22 cellular contexts compared by ENCODE assay signal in the genomic region with DNA sequence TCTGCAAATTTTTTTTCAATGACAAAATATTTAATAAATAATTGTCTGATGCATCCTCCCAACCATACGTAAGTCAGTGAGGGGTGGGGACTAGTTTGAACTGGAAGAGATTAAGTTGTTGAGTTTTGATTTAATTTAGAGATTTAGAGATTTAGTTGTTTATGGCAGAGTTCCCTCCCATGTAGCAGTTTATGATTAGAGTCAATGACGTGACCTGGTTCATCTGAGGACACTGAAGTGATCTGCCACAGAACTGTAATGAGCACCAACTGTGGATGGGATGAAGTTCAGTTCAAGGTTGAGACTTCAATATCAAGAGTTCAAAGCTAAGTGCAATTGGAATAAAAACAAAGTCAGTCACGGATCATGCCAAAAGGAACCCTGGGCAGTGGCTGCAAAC.
DNase-seq lines count a peak whose midpoint lies in the region; ATAC-seq and TF ChIP-seq lines count a peak whose summit lies in the region.
"Had no signal": no experiment of that assay in that cellular context is flagged by ENCODE, and none has a peak within 500 bp of the region (broad histone marks: within the 10 kb centered on the region; RNA-seq: fewer than 3 reads in every experiment).

No MANE protein-coding gene starts in this region.

- TF ChIP-seq POLR2A in uterus (IDR thresholded peaks at IDR 0.05) = no peak

- H3K27ac ChIP-seq in mucosa of rectum (ENCODE audit: low read depth in 2 of 2, low read length in 2 of 2) (peak overlapping the region; percentile 11 to 39), uterus (no peak overlapping the region)
- H3K27ac ChIP-seq: 22Rv1, BLaER1, C4-2B had no signal

- H3K27me3 ChIP-seq in mucosa of rectum (ENCODE audit: control insufficient read depth in 2 of 2, insufficient read depth in 2 of 2, low read length in 2 of 2) (no peaks in the 10 kb centered on the region), uterus (no peaks in the 10 kb centered on the region)
- H3K27me3 ChIP-seq: BLaER1 had no signal

- H3K36me3 ChIP-seq in mucosa of rectum (ENCODE audit: control insufficient read depth in 2 of 2, insufficient read depth in 2 of 2, low read length in 2 of 2) (no peaks in the 10 kb centered on the region), uterus (no peaks in the 10 kb centered on the region)
- H3K36me3 ChIP-seq: BLaER1 had no signal

- no peak for ATAC-seq in GM18519 (IDR thresholded peaks at IDR 0.05; ENCODE audit: low FRiP score, unreplicated experiment)
- ATAC-seq: CD8-positive, alpha-beta T cell; GM12878; GM23338; HCT116 had no signal

- H3K9me3 ChIP-seq in mucosa of rectum (ENCODE audit: control insufficient read depth in 2 of 2, low read length in 2 of 2) (peaks cover 0 to 2% of the 10 kb centered on the region in 2 donors), uterus (no peaks in the 10 kb centered on the region)
- H3K9me3 ChIP-seq: Caco-2 had no signal

- H3K9ac ChIP-seq in mucosa of rectum (ENCODE audit: low read depth in 1 of 2, low read length in 2 of 2) = no peak overlapping the region
- H3K9ac ChIP-seq: BLaER1 had no signal

- H3K4me3 ChIP-seq in mucosa of rectum (ENCODE audit: low read length in 2 of 2) (no peak overlapping the region), uterus (no peak overlapping the region)
- H3K4me3 ChIP-seq: BLaER1, GM12878, GM23338 had no signal

- no peaks in the 10 kb centered on the region for H3K4me1 ChIP-seq in mucosa of rectum (ENCODE audit: control insufficient read depth in 2 of 2, insufficient read depth in 2 of 2, low read length in 2 of 2)
- H3K4me1 ChIP-seq in uterus = no peaks in the 10 kb centered on the region
- H3K4me1 ChIP-seq: BLaER1, Caco-2 had no signal

- no peak for TF ChIP-seq CTCF in uterus (IDR thresholded peaks at IDR 0.05)

- DNase-seq in NCI-H2227 treated with DMSO at 0.1 percent for 48 hours (lab: John Stamatoyannopoulos, UW) = peak; percentile 19
- DNase-seq in NCI-H2227 (lab: John Stamatoyannopoulos, UW; ENCODE audit: unreplicated experiment) = no peak
- DNase-seq in NCI-H82 treated with DMSO at 0.1 percent for 48 hours (lab: John Stamatoyannopoulos, UW; ENCODE audit: unreplicated experiment) = peak; percentile 10
- peak; percentile 56 for DNase-seq in fibroblast of the conjunctiva (ENCODE audit: low read depth)
- DNase-seq in middle frontal gyrus (ENCODE audit: extremely low spot score, low spot score) = no peak
- no peak for DNase-seq in uterus
- DNase-seq: Caco-2; CD4-positive, CD25-positive, alpha-beta regulatory T cell; CD8-positive, alpha-beta T cell; DMS 273 treated with DMSO at 0.1 percent for 48 hours; DMS79; EL; GDM1; H9 had no signal

- intact Hi-C loops in uterus (cut with DNase I; ENCODE audit: low total_unique reads) = no loop called here

Comparison
In these comparisons a context has a peak if more than half of its experiments do, and no peak if none do; other contexts are left out.
1. DNase-seq: peak in NCI-H2227 treated with DMSO at 0.1 percent for 48 hours (single experiment), NCI-H82 treated with DMSO at 0.1 percent for 48 hours (single experiment) and fibroblast of the conjunctiva (single experiment); none in NCI-H2227 (single experiment), middle frontal gyrus (single experiment) and uterus (0 of 2).
2. H3K27ac ChIP-seq: peak in mucosa of rectum (2 of 2); none in uterus (0 of 2).